In genomic region chr2:230323385-230324106, GRCh38 we compare ENCODE assay signal across 13 cellular contexts. TPM values are rescaled to one million over a fixed set of nuclear protein-coding genes. Genes with fewer than 3 reads are reported as not detected.
A peak's percentile ranks its signal among the peaks of the same experiment; 100 is the strongest.
DNase-seq lines count a peak whose midpoint lies in the region; ATAC-seq and TF ChIP-seq lines count a peak whose summit lies in the region.
"Had no signal": no experiment of that assay in that cellular context is flagged by ENCODE, and none has a peak within 500 bp of the region (broad histone marks: within the 10 kb centered on the region; RNA-seq: fewer than 3 reads in every experiment).

No MANE protein-coding gene starts in this region.

- H3K79me2 ChIP-seq in PC-3 (ENCODE audit: low read length) = peaks cover 8% of the 10 kb centered on the region; the same call in 1 of the 2 replicates

- H3K9me3 ChIP-seq in PC-3 (ENCODE audit: low read length) (no peaks in the 10 kb centered on the region), esophagus muscularis mucosa (peaks cover 0 to 5% (median 4%) of the 10 kb centered on the region in 4 donors)

- H3K4me3 ChIP-seq in BJ (ENCODE audit: low read depth, low read length) (no peak overlapping the region), GM12865 (ENCODE audit: low read depth, low read length) (no peak overlapping the region), PC-3 (ENCODE audit: low read length) (no peak overlapping the region), esophagus muscularis mucosa (no peak overlapping the region)

- no peak for TF ChIP-seq EP300 in esophagus muscularis mucosa (IDR thresholded peaks at IDR 0.05)

- H3K4me1 ChIP-seq in PC-3 (ENCODE audit: insufficient read depth, low read length) (peaks cover 14% of the 10 kb centered on the region; the same call in 1 of the 2 replicates), esophagus muscularis mucosa (peaks cover 5 to 27% (median 7%) of the 10 kb centered on the region in 4 donors)

- H3K9ac ChIP-seq in PC-3 (ENCODE audit: low read length) = no peak overlapping the region

- H3K9me2 ChIP-seq in PC-3 (replicated peaks; ENCODE audit: low read length) = no peaks in the 10 kb centered on the region

- no peak overlapping the region for H2AFZ ChIP-seq in PC-3 (ENCODE audit: low read length)

- TF ChIP-seq POLR2A in esophagus muscularis mucosa (IDR thresholded peaks at IDR 0.05; ENCODE audit: low read depth) = no peak

- intact Hi-C loops in PC-3 (cut with micrococcal nuclease) = no loop called here
- intact Hi-C loops in esophagus muscularis mucosa (cut with DNase I) = no loop called here

- H3K27me3 ChIP-seq in BJ (ENCODE audit: control insufficient read depth, insufficient read depth, low read length) (no peaks in the 10 kb centered on the region), PC-3 (ENCODE audit: low read length) (no peaks in the 10 kb centered on the region), esophagus muscularis mucosa (no peaks in the 10 kb centered on the region)

- BruUV-seq in PC-3 (replicated peaks; lab: Mats Ljungman, UMichigan) = no TSS peak

- TF ChIP-seq CTCF in BJ (IDR thresholded peaks at IDR 0.05; ENCODE audit: insufficient read depth, low read depth, low read length) (peak; percentile 25; the same call in 1 of the 2 replicates), GM12865 (IDR thresholded peaks at IDR 0.05; ENCODE audit: insufficient read depth, low read depth, low read length, missing control alignments) (peak; percentile 40), PC-3 (conservative IDR thresholded peaks at IDR 0.05; ENCODE audit: low read depth, low read length) (peak; percentile 46), esophagus muscularis mucosa (IDR thresholded peaks at IDR 0.05) (no peak)

- no peaks in the 10 kb centered on the region for H4K20me1 ChIP-seq in PC-3 (ENCODE audit: low read length)

- H3K36me3 ChIP-seq in BJ (ENCODE audit: control insufficient read depth, insufficient read depth, low read length) = no peaks in the 10 kb centered on the region
- no peaks in the 10 kb centered on the region for H3K36me3 ChIP-seq in PC-3 (ENCODE audit: low read depth, low read length)
- no peaks in the 10 kb centered on the region for H3K36me3 ChIP-seq in esophagus muscularis mucosa

- CTCF ChIA-PET in BJ (lab: Yijun Ruan, JAX) (no interaction called here), PC-3 (lab: Charles Lee) (no interaction called here)

- DNase-seq in BJ (ENCODE audit: low read depth) = no peak
- DNase-seq in GM12865 (ENCODE audit: low read depth) = no peak
- no peak for DNase-seq in PC-3
- peak; percentile 68 for DNase-seq in esophagus muscularis mucosa (ENCODE audit: extremely low spot score)
- DNase-seq in NCI-H2029 treated with DMSO at 0.1 percent for 48 hours (lab: John Stamatoyannopoulos, UW) = no peak
- no peak for DNase-seq in NCI-H187 (lab: John Stamatoyannopoulos, UW)
- DNase-seq: activated T-cell treated with anti-CD3 and anti-CD28 coated beads, Interleukin-2, amount 50 U/mL, for 1 hour; cerebellar nuclear complex; GDM1; small intestine had no signal

- no peak overlapping the region for H3K27ac ChIP-seq in PC-3 (ENCODE audit: low read length)
- H3K27ac ChIP-seq in esophagus muscularis mucosa (replicated peaks in 1 of 4) = no peak overlapping the region

- no peaks in the 10 kb centered on the region for H3F3A ChIP-seq in PC-3 (ENCODE audit: low read length, unreplicated experiment)

- no peak for ATAC-seq in PC-3
- ATAC-seq in HG03342 (IDR thresholded peaks at IDR 0.05; ENCODE audit: unreplicated experiment) = no peak
- no peak for ATAC-seq in HG02852 (IDR thresholded peaks at IDR 0.05; ENCODE audit: unreplicated experiment)

- no peak overlapping the region for H3K4me2 ChIP-seq in PC-3 (ENCODE audit: low read length)

- 89% methylated on average over 17 of the region's 18 CpGs for WGBS in esophagus muscularis mucosa

- POLR2A ChIA-PET in BJ (lab: Charles Lee) (no interaction called here), PC-3 (lab: Charles Lee; ENCODE audit: unreplicated experiment) (no interaction called here)

RNA-seq across cellular contexts. Expression of gene SP140L, which starts 3.4 kb away (rescaled TPM):
- polyA plus RNA-seq in BJ (2011; rRNA removed) = 8.7 and 11.4 TPM in 2 replicates
- 7.0 and 9.2 TPM in 2 replicates for polyA minus RNA-seq in BJ (2011; rRNA and poly(A)+ RNA removed)
- total RNA-seq in PC-3 (2014; rRNA removed) = 2.8 and 5.0 TPM in 2 replicates
- 1 to 10 TPM; 4.4 to 8.3 (median 6.8) TPM for total RNA-seq in esophagus muscularis mucosa
- polyA plus RNA-seq: neural cell had no signal

Comparison
In these comparisons a context has a peak if more than half of its experiments do, and no peak if none do; other contexts are left out.
1. CTCF ChIP-seq: peak in BJ (single experiment), GM12865 (single experiment) and PC-3 (single experiment); none in esophagus muscularis mucosa (0 of 3).